ENCODE assay signal across 32 cellular contexts in genomic region chr16:57612494-57612893, GRCh38. TPM values are rescaled to one million over a fixed set of nuclear protein-coding genes. Genes with fewer than 3 reads are reported as not detected.
A peak's percentile ranks its signal among the peaks of the same experiment; 100 is the strongest.
DNase-seq lines count a peak whose midpoint lies in the region; ATAC-seq, FAIRE-seq and TF ChIP-seq lines count a peak whose summit lies in the region.
"Had no signal": no experiment of that assay in that cellular context is flagged by ENCODE, and none has a peak within 500 bp of the region (broad histone marks: within the 10 kb centered on the region; RNA-seq: fewer than 3 reads in every experiment).

No MANE protein-coding gene starts in this region.

- TF ChIP-seq EP300 in K562 (IDR thresholded peaks at IDR 0.05; ENCODE audit: low read length): no peak

- H3K4me3 Mint-ChIP-seq in activated CD8-positive, alpha-beta T cell treated with anti-CD3 and anti-CD28 coated beads for 36 hours: no peak overlapping the region
- no peak overlapping the region for H3K4me3 Mint-ChIP-seq in activated CD8-positive, alpha-beta T cell treated with anti-CD3 and anti-CD28 coated beads, Interleukin-2, amount 10 ng/mL, durations not matched to agents 7 days and 5 days
- H3K4me3 Mint-ChIP-seq in CD14-positive monocyte: no peak overlapping the region
- H3K4me3 Mint-ChIP-seq in effector memory CD8-positive, alpha-beta T cell: no peak overlapping the region
- H3K4me3 Mint-ChIP-seq: activated naive CD8-positive, alpha-beta T cell; CD4-positive, alpha-beta T cell had no signal

- H3K4me1 Mint-ChIP-seq in activated CD8-positive, alpha-beta T cell treated with anti-CD3 and anti-CD28 coated beads for 36 hours (ENCODE audit: low read depth): peaks cover 72% of the 10 kb centered on the region
- H3K4me1 Mint-ChIP-seq in activated CD8-positive, alpha-beta T cell treated with anti-CD3 and anti-CD28 coated beads, Interleukin-2, amount 10 ng/mL, durations not matched to agents 7 days and 5 days (ENCODE audit: low read depth): peaks cover 67% of the 10 kb centered on the region
- H3K4me1 Mint-ChIP-seq in CD14-positive monocyte: no peaks in the 10 kb centered on the region
- peaks cover 47 to 55% of the 10 kb centered on the region in 2 donors for H3K4me1 Mint-ChIP-seq in effector memory CD8-positive, alpha-beta T cell (ENCODE audit: low read depth in 2 of 2)

- no peak for FAIRE-seq in K562 (lab: Jason Lieb, UNC)
- FAIRE-seq: D721Med, TTC549 had no signal

- no peak for TF ChIP-seq CTCF in activated CD8-positive, alpha-beta T cell treated with anti-CD3 and anti-CD28 coated beads for 36 hours (IDR thresholded peaks at IDR 0.05)
- TF ChIP-seq CTCF in CD14-positive monocyte (IDR thresholded peaks at IDR 0.05) (no peak), K562 (IDR thresholded peaks at IDR 0.05 in 2 of 3, conservative IDR thresholded peaks at IDR 0.05 in 1 of 3; ENCODE audit: insufficient read depth in 2 of 3, low read depth in 1 of 3, low read length in 3 of 3) (no peak)

- H3K27me3 Mint-ChIP-seq in activated CD8-positive, alpha-beta T cell treated with anti-CD3 and anti-CD28 coated beads for 36 hours: no peaks in the 10 kb centered on the region
- H3K27me3 Mint-ChIP-seq in activated CD8-positive, alpha-beta T cell treated with anti-CD3 and anti-CD28 coated beads, Interleukin-2, amount 10 ng/mL, durations not matched to agents 7 days and 5 days (ENCODE audit: low read depth): no peaks in the 10 kb centered on the region
- peaks cover 5 to 18% (median 5%) of the 10 kb centered on the region in 3 donors for H3K27me3 Mint-ChIP-seq in CD14-positive monocyte (ENCODE audit: low read depth in 3 of 3)
- no peaks in the 10 kb centered on the region for H3K27me3 Mint-ChIP-seq in effector memory CD8-positive, alpha-beta T cell
- H3K27me3 Mint-ChIP-seq: activated naive CD8-positive, alpha-beta T cell; CD4-positive, alpha-beta T cell had no signal

- no peaks in the 10 kb centered on the region for H3K36me3 Mint-ChIP-seq in activated CD8-positive, alpha-beta T cell treated with anti-CD3 and anti-CD28 coated beads for 36 hours (ENCODE audit: low read depth)
- H3K36me3 Mint-ChIP-seq in activated CD8-positive, alpha-beta T cell treated with anti-CD3 and anti-CD28 coated beads, Interleukin-2, amount 10 ng/mL, durations not matched to agents 7 days and 5 days (ENCODE audit: low read depth): no peaks in the 10 kb centered on the region
- no peaks in the 10 kb centered on the region for H3K36me3 Mint-ChIP-seq in CD14-positive monocyte
- H3K36me3 Mint-ChIP-seq in effector memory CD8-positive, alpha-beta T cell (ENCODE audit: insufficient read depth): peaks cover 15% of the 10 kb centered on the region
- H3K36me3 Mint-ChIP-seq: activated naive CD8-positive, alpha-beta T cell had no signal

- no peak for TF ChIP-seq RAD21 in K562 (CRISPR knock-in tag; conservative IDR thresholded peaks at IDR 0.05 in 1 of 2, IDR thresholded peaks at IDR 0.05 in 1 of 2)

- no peaks in the 10 kb centered on the region for H3K36me3 ChIP-seq in K562 (ENCODE audit: control insufficient read depth, insufficient read depth, low read length)
- H3K36me3 ChIP-seq: ascending aorta, cardiac muscle cell, HAP-1, MG63, prostate gland, SJSA1, thoracic aorta had no signal

- no peak overlapping the region for H3K4me2 ChIP-seq in K562 (ENCODE audit: insufficient read depth, low read length)

- no peaks in the 10 kb centered on the region for H3K9me1 ChIP-seq in K562 (ENCODE audit: control insufficient read depth, insufficient read depth, low read length)

- no peak for ATAC-seq in activated CD8-positive, alpha-beta T cell treated with anti-CD3 and anti-CD28 coated beads for 36 hours
- ATAC-seq in activated CD8-positive, alpha-beta T cell treated with anti-CD3 and anti-CD28 coated beads, Interleukin-2, amount 10 ng/mL, durations not matched to agents 7 days and 5 days: no peak
- no peak for ATAC-seq in K562
- no peak for ATAC-seq in effector memory CD8-positive, alpha-beta T cell (replicated peaks)
- ATAC-seq: activated CD4-positive, CD25-positive, alpha-beta regulatory T cell treated with anti-CD3 and anti-CD28 coated beads, Interleukin-2, amount 50 U/mL, for 24 hours; Panc1; sciatic nerve had no signal

- no peak overlapping the region for H2AFZ ChIP-seq in K562 (ENCODE audit: low read depth, low read length)

- intact Hi-C loops in activated CD8-positive, alpha-beta T cell treated with anti-CD3 and anti-CD28 coated beads for 36 hours (cut with micrococcal nuclease): no loop called here
- intact Hi-C loops in CD14-positive monocyte (cut with micrococcal nuclease): no loop called here
- intact Hi-C loops in K562 (cut with micrococcal nuclease): no loop called here

- H4K20me1 ChIP-seq in K562 (replicated peaks; ENCODE audit: control insufficient read depth, insufficient read depth, low read length): no peaks in the 10 kb centered on the region

- TF ChIP-seq POLR2A in K562 (conservative IDR thresholded peaks at IDR 0.05): no peak

- H3K79me2 ChIP-seq in K562 (ENCODE audit: control insufficient read depth, insufficient read depth, low read length): no peaks in the 10 kb centered on the region

- DNase-seq in activated CD8-positive, alpha-beta T cell treated with anti-CD3 and anti-CD28 coated beads for 36 hours: no peak
- DNase-seq in activated CD8-positive, alpha-beta T cell treated with anti-CD3 and anti-CD28 coated beads, Interleukin-2, amount 10 ng/mL, durations not matched to agents 7 days and 5 days: no peak
- peak; percentile 28 for DNase-seq in CD14-positive monocyte (ENCODE audit: low spot score)
- DNase-seq in K562 (ENCODE audit: extremely low read depth in 1 of 4, low spot score in 3 of 4): no peak
- peak; percentile 33 for DNase-seq in mesenteric fat pad (ENCODE audit: low spot score)
- no peak for DNase-seq in effector memory CD8-positive, alpha-beta T cell
- DNase-seq in HPDE6-E6E7 (ENCODE audit: extremely low spot score): no peak
- no peak for DNase-seq in cerebellar nuclear complex (lab: John Stamatoyannopoulos, UW)
- DNase-seq: 8988T; CD4-positive, alpha-beta T cell; glutamatergic neuron; KBM-7; MG63; NCI-H1105 treated with DMSO at 0.1 percent for 48 hours; NCI-H2029; NCI-H526; stimulated activated naive CD4-positive, alpha-beta T cell had no signal

- POLR2A ChIA-PET in activated CD8-positive, alpha-beta T cell treated with anti-CD3 and anti-CD28 coated beads for 36 hours (lab: Charles Lee): interaction anchor here (0.7 to 6.6 kb wide), 4 partner anchors 10 to 139 kb away, joined by 3 to 68 read pairs (median 19); no protein-coding TSS in a partner anchor
- POLR2A ChIA-PET in activated CD8-positive, alpha-beta T cell treated with anti-CD3 and anti-CD28 coated beads, Interleukin-2, amount 10 ng/mL, durations not matched to agents 7 days and 5 days (lab: Charles Lee): interaction anchor here (1.8 kb wide), 1 partner anchor 35 kb away, joined by 4 read pairs; no protein-coding TSS in a partner anchor
- POLR2A ChIA-PET in K562 (lab: Yijun Ruan, JAX): no interaction called here

- peaks cover 7 to 21% of the 10 kb centered on the region in 2 experiments; a peak in 4 of 5 replicates for H3K4me1 ChIP-seq in K562 (replicated peaks in 1 of 2; ENCODE audit: control insufficient read depth in 2 of 2, insufficient read depth in 2 of 2, low read length in 2 of 2)
- H3K4me1 ChIP-seq: ascending aorta, prostate gland had no signal

- in situ Hi-C loops in K562 (cut with MboI): no loop called here

- peaks cover 0 to 2% of the 10 kb centered on the region in 2 experiments; a peak in 2 of 5 replicates for H3K27me3 ChIP-seq in K562 (ENCODE audit: control insufficient read depth in 2 of 2, insufficient read depth in 2 of 2, low read length in 2 of 2)
- H3K27me3 ChIP-seq: ascending aorta, cardiac muscle cell, MG63, SJSA1 had no signal

- H3K27ac Mint-ChIP-seq in activated CD8-positive, alpha-beta T cell treated with anti-CD3 and anti-CD28 coated beads for 36 hours: peak overlapping the region; percentile 93
- H3K27ac Mint-ChIP-seq in activated CD8-positive, alpha-beta T cell treated with anti-CD3 and anti-CD28 coated beads, Interleukin-2, amount 10 ng/mL, durations not matched to agents 7 days and 5 days: no peak overlapping the region
- no peak overlapping the region for H3K27ac Mint-ChIP-seq in CD14-positive monocyte
- no peak overlapping the region for H3K27ac Mint-ChIP-seq in effector memory CD8-positive, alpha-beta T cell
- H3K27ac Mint-ChIP-seq: CD4-positive, alpha-beta T cell had no signal

- BruUV-seq in K562 (replicated peaks; lab: Mats Ljungman, UMichigan): no TSS peak

- WGBS in K562 (ENCODE audit: insufficient coverage, low coverage, missing lambda C conversion rate): 44% methylated on average over 7 of the region's 8 CpGs

- no peaks in the 10 kb centered on the region for H3K9me3 Mint-ChIP-seq in activated CD8-positive, alpha-beta T cell treated with anti-CD3 and anti-CD28 coated beads for 36 hours
- H3K9me3 Mint-ChIP-seq in activated CD8-positive, alpha-beta T cell treated with anti-CD3 and anti-CD28 coated beads, Interleukin-2, amount 10 ng/mL, durations not matched to agents 7 days and 5 days (ENCODE audit: insufficient read depth): no peaks in the 10 kb centered on the region
- H3K9me3 Mint-ChIP-seq in CD14-positive monocyte: no peaks in the 10 kb centered on the region
- H3K9me3 Mint-ChIP-seq in effector memory CD8-positive, alpha-beta T cell: peaks cover 0 to 2% of the 10 kb centered on the region in 2 donors
- H3K9me3 Mint-ChIP-seq: CD4-positive, alpha-beta T cell had no signal

- no peak overlapping the region for H3K27ac ChIP-seq in K562 (ENCODE audit: extremely low read depth, low read depth, low read length)
- H3K27ac ChIP-seq: ascending aorta, cardiac muscle cell, epithelial cell of prostate, prostate gland, SJSA1, thoracic aorta had no signal

- H3K9ac ChIP-seq in K562 (ENCODE audit: insufficient read depth in 1 of 2, low read depth in 2 of 2, low read length in 2 of 2): no peak overlapping the region

- no peak overlapping the region for H3K4me3 ChIP-seq in K562
- H3K4me3 ChIP-seq: ascending aorta, cardiac muscle cell, HAP-1, MG63, prostate gland, SJSA1, thoracic aorta had no signal

- CTCF ChIA-PET in activated CD8-positive, alpha-beta T cell treated with anti-CD3 and anti-CD28 coated beads for 36 hours (lab: Charles Lee): interaction anchor here (0.9 to 5.9 kb wide), 4 partner anchors 11 to 36 kb away, joined by 4 to 74 read pairs (median 48); no protein-coding TSS in a partner anchor
- CTCF ChIA-PET in activated CD8-positive, alpha-beta T cell treated with anti-CD3 and anti-CD28 coated beads, Interleukin-2, amount 10 ng/mL, durations not matched to agents 7 days and 5 days (lab: Charles Lee): interaction anchor here (2.2 to 7.7 kb wide), 3 partner anchors 13 to 36 kb away, joined by 6 to 134 read pairs (median 105); no protein-coding TSS in a partner anchor
- CTCF ChIA-PET in K562 (lab: Yijun Ruan, JAX; ENCODE audit: low intra/inter-chr PET ratio): no interaction called here

- H3K9me3 ChIP-seq in K562 (replicated peaks; ENCODE audit: control insufficient read depth, insufficient read depth, low read depth, low read length): no peaks in the 10 kb centered on the region
- H3K9me3 ChIP-seq: ascending aorta, HAP-1, MG63, prostate gland, SJSA1, thoracic aorta had no signal

RNA-seq across cellular contexts. Expression of gene ADGRG1, which starts 15.9 kb away (rescaled TPM):
- 1 to 10 TPM; 4.9 to 8.5 TPM for total RNA-seq in activated CD8-positive, alpha-beta T cell treated with anti-CD3 and anti-CD28 coated beads for 36 hours
- total RNA-seq in activated CD8-positive, alpha-beta T cell treated with anti-CD3 and anti-CD28 coated beads, Interleukin-2, amount 10 ng/mL, durations not matched to agents 7 days and 5 days: 1 to 10 TPM; 3.3 to 3.7 TPM
- polyA plus RNA-seq in CD14-positive monocyte: under 1 TPM; 0.08 to 0.39 TPM
- 0.81 and 1.3 TPM in 2 replicates for total RNA-seq in K562 (2011; cell fraction: chromatin; rRNA removed; ENCODE audit: low replicate concordance)
- total RNA-seq in K562 (2011; cell fraction: nucleolus; rRNA removed): 0.79 and 1.0 TPM in 2 replicates
- total RNA-seq in K562 (2011; cell fraction: nucleoplasm; rRNA removed): 0.81 and 2.1 TPM in 2 replicates
- not detected in 2 replicates for total RNA-seq in K562 (2014; rRNA removed)
- total RNA-seq in K562 (2014; rRNA removed; fragmentation: Illumina TruSeq; extraction: Trizol): not detected in 2 replicates
- not detected in 2 replicates for total RNA-seq in K562 (2015; rRNA removed; fragmentation: Illumina TruSeq; extraction: Trizol)
- total RNA-seq in K562 (2021): 0.31 TPM in 1 of 2 replicates, not detected in the other
- polyA plus RNA-seq in K562 (2011; rRNA removed): 0.04 and 0.57 TPM in 2 replicates
- 0.12 and 0.15 TPM in 2 replicates for polyA plus RNA-seq in K562 (2011; cell fraction: cytosol; rRNA removed)
- polyA plus RNA-seq in K562 (2011; cell fraction: nucleus; rRNA removed): 0.70 and 0.81 TPM in 2 replicates
- polyA plus RNA-seq in K562 (2012): 0.39 and 0.44 TPM in 2 replicates
- polyA plus RNA-seq in K562 (2014; fragmentation: Illumina TruSeq; extraction: Trizol): 0.16 and 0.29 TPM in 2 replicates
- not detected for polyA plus RNA-seq in K562 (2014; fragmentation: Nextera tagmentation; extraction: Ambion mirVana)
- polyA plus RNA-seq in K562 (2014; rRNA removed): 0.34 TPM in 1 of 2 replicates, not detected in the other
- 0.18 TPM in 2 replicates for polyA minus RNA-seq in K562 (2011; rRNA and poly(A)+ RNA removed)
- not detected in 2 replicates for polyA minus RNA-seq in K562 (2011; cell fraction: cytosol; rRNA and poly(A)+ RNA removed)
- polyA minus RNA-seq in K562 (2011; cell fraction: nucleus; rRNA and poly(A)+ RNA removed): 0.33 TPM in 1 of 2 replicates, not detected in the other
- total RNA-seq in mesenteric fat pad: 96.3 TPM
- total RNA-seq: cardiac muscle cell had no signal

RNA-seq across cellular contexts. Expression of gene ADGRG3, which starts 55.6 kb away (rescaled TPM):
- not detected for total RNA-seq in activated CD8-positive, alpha-beta T cell treated with anti-CD3 and anti-CD28 coated beads for 36 hours
- total RNA-seq in activated CD8-positive, alpha-beta T cell treated with anti-CD3 and anti-CD28 coated beads, Interleukin-2, amount 10 ng/mL, durations not matched to agents 7 days and 5 days: under 1 TPM in 1 of 2 experiments, not detected in 1; 0.13 TPM
- polyA plus RNA-seq in CD14-positive monocyte (under 1 TPM in 1 of 2 donors, not detected in 1; 0.41 TPM), K562 (2011; rRNA removed) (0.13 and 0.18 TPM in 2 replicates), K562 (2014; fragmentation: Illumina TruSeq; extraction: Trizol) (0.09 and 0.10 TPM in 2 replicates), K562 (2014; fragmentation: Nextera tagmentation; extraction: Ambion mirVana) (under 1 TPM; 0.10 to 0.30 TPM), K562 (2014; rRNA removed) (0.24 and 0.52 TPM in 2 replicates)
- total RNA-seq in K562 (2011; cell fraction: chromatin; rRNA removed; ENCODE audit: low replicate concordance): 0.40 and 1.00 TPM in 2 replicates
- 0.17 and 0.66 TPM in 2 replicates for total RNA-seq in K562 (2011; cell fraction: nucleolus; rRNA removed)
- 0.29 TPM in 1 of 2 replicates, not detected in the other for total RNA-seq in K562 (2011; cell fraction: nucleoplasm; rRNA removed)
- total RNA-seq in K562 (2014; rRNA removed) (not detected in 2 replicates), K562 (2014; rRNA removed; fragmentation: Illumina TruSeq; extraction: Trizol) (0.16 TPM in 1 of 2 replicates, not detected in the other), K562 (2015; rRNA removed; fragmentation: Illumina TruSeq; extraction: Trizol) (0.08 TPM in 1 of 2 replicates, not detected in the other), K562 (2021) (0.09 and 0.16 TPM in 2 replicates), mesenteric fat pad (13.3 TPM)
- polyA plus RNA-seq in K562 (2011; cell fraction: cytosol; rRNA removed): 0.09 and 0.18 TPM in 2 replicates
- polyA plus RNA-seq in K562 (2011; cell fraction: nucleus; rRNA removed): 0.51 and 0.59 TPM in 2 replicates
- polyA plus RNA-seq in K562 (2012): 0.03 and 2.0 TPM in 2 replicates
- polyA minus RNA-seq in K562 (2011; rRNA and poly(A)+ RNA removed): 0.21 TPM in 1 of 2 replicates, not detected in the other
- polyA minus RNA-seq in K562 (2011; cell fraction: cytosol; rRNA and poly(A)+ RNA removed): not detected in 2 replicates
- polyA minus RNA-seq in K562 (2011; cell fraction: nucleus; rRNA and poly(A)+ RNA removed): 0.27 TPM in 1 of 2 replicates, not detected in the other
- total RNA-seq: ascending aorta; cardiac muscle cell; HT1080; prostate gland; SJSA1; T-helper 1 cell treated with Interleukin-12 subunit alpha and Interleukin-12 subunit beta and Interleukin-4 antibody, amounts not matched to agents 30 ng/mL and 1 ng/mL, for 36 hours had no signal
- polyA plus RNA-seq: cardiac muscle cell had no signal

Comparison
In these comparisons a context has a peak if more than half of its experiments do, and no peak if none do; other contexts are left out.
1. DNase-seq: peak in CD14-positive monocyte (single experiment) and mesenteric fat pad (single experiment); none in activated CD8-positive, alpha-beta T cell treated with anti-CD3 and anti-CD28 coated beads for 36 hours (single experiment), activated CD8-positive, alpha-beta T cell treated with anti-CD3 and anti-CD28 coated beads, Interleukin-2, amount 10 ng/mL, durations not matched to agents 7 days and 5 days (single experiment), K562 (0 of 4), effector memory CD8-positive, alpha-beta T cell (0 of 3), HPDE6-E6E7 (single experiment) and cerebellar nuclear complex (0 of 2).
2. RNA of gene ADGRG1, which starts 15.9 kb away (total RNA-seq): 96.3 TPM in mesenteric fat pad (single experiment); 4.9 to 8.5 TPM in activated CD8-positive, alpha-beta T cell treated with anti-CD3 and anti-CD28 coated beads for 36 hours, 3.3 to 3.7 TPM in activated CD8-positive, alpha-beta T cell treated with anti-CD3 and anti-CD28 coated beads, Interleukin-2, amount 10 ng/mL, durations not matched to agents 7 days and 5 days and 0.31 to 2.1 TPM in K562; every median in the first group is over 10 times any median in the second.